ENCODE assay signal across 7 cellular contexts in the genomic region with DNA sequence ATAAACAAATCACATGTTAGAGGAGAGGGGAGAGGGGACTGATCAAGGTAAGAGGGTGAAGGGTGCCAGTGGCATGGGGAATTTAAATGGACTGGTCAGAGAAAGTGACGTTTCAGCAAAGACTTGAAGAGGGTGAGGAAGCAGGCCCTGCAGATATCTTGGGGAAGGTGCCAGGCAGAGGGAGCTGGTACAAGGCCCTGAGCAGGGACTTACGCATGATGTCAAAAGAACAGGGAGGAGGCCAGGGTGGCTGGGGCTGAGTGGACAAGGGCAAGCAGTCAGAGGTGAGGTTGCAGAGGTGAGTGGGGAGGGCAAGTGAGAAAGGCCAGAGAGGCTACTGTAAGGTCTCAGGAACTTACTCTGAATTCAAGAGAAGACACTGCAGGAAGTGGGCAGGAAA.
"Had no signal": no experiment of that assay in that cellular context is flagged by ENCODE, and none has a peak within 500 bp of the region (broad histone marks: within the 10 kb centered on the region; RNA-seq: fewer than 3 reads in every experiment).

No MANE protein-coding gene starts in this region.

- H3K27ac ChIP-seq: GM23248 had no signal

- H3K4me3 Mint-ChIP-seq: H9 had no signal

- DNase-seq: GM23248, GOT3, H9, HCEC 1CT, IMR-90 had no signal

- H3K4me3 ChIP-seq: GM23248 had no signal

- FAIRE-seq: H54, HTR-8/SVneo had no signal

- H3K27ac Mint-ChIP-seq: H9 had no signal

- H3K9me3 Mint-ChIP-seq: H9 had no signal

- H3K9ac ChIP-seq: GM23248 had no signal

- H2AFZ ChIP-seq: GM23248 had no signal
